In genomic region chr5:128551476-128551875, GRCh38 we compare ENCODE assay signal across 1 cellular context.
TF ChIP-seq lines count a peak whose summit lies in the region.

No MANE protein-coding gene starts in this region.

TF ChIP-seq in GM23338, 12 proteins besides CTCF, POLR2A, EP300 and RAD21 (continued from another document):
- TF ChIP-seq, protein P1, sequence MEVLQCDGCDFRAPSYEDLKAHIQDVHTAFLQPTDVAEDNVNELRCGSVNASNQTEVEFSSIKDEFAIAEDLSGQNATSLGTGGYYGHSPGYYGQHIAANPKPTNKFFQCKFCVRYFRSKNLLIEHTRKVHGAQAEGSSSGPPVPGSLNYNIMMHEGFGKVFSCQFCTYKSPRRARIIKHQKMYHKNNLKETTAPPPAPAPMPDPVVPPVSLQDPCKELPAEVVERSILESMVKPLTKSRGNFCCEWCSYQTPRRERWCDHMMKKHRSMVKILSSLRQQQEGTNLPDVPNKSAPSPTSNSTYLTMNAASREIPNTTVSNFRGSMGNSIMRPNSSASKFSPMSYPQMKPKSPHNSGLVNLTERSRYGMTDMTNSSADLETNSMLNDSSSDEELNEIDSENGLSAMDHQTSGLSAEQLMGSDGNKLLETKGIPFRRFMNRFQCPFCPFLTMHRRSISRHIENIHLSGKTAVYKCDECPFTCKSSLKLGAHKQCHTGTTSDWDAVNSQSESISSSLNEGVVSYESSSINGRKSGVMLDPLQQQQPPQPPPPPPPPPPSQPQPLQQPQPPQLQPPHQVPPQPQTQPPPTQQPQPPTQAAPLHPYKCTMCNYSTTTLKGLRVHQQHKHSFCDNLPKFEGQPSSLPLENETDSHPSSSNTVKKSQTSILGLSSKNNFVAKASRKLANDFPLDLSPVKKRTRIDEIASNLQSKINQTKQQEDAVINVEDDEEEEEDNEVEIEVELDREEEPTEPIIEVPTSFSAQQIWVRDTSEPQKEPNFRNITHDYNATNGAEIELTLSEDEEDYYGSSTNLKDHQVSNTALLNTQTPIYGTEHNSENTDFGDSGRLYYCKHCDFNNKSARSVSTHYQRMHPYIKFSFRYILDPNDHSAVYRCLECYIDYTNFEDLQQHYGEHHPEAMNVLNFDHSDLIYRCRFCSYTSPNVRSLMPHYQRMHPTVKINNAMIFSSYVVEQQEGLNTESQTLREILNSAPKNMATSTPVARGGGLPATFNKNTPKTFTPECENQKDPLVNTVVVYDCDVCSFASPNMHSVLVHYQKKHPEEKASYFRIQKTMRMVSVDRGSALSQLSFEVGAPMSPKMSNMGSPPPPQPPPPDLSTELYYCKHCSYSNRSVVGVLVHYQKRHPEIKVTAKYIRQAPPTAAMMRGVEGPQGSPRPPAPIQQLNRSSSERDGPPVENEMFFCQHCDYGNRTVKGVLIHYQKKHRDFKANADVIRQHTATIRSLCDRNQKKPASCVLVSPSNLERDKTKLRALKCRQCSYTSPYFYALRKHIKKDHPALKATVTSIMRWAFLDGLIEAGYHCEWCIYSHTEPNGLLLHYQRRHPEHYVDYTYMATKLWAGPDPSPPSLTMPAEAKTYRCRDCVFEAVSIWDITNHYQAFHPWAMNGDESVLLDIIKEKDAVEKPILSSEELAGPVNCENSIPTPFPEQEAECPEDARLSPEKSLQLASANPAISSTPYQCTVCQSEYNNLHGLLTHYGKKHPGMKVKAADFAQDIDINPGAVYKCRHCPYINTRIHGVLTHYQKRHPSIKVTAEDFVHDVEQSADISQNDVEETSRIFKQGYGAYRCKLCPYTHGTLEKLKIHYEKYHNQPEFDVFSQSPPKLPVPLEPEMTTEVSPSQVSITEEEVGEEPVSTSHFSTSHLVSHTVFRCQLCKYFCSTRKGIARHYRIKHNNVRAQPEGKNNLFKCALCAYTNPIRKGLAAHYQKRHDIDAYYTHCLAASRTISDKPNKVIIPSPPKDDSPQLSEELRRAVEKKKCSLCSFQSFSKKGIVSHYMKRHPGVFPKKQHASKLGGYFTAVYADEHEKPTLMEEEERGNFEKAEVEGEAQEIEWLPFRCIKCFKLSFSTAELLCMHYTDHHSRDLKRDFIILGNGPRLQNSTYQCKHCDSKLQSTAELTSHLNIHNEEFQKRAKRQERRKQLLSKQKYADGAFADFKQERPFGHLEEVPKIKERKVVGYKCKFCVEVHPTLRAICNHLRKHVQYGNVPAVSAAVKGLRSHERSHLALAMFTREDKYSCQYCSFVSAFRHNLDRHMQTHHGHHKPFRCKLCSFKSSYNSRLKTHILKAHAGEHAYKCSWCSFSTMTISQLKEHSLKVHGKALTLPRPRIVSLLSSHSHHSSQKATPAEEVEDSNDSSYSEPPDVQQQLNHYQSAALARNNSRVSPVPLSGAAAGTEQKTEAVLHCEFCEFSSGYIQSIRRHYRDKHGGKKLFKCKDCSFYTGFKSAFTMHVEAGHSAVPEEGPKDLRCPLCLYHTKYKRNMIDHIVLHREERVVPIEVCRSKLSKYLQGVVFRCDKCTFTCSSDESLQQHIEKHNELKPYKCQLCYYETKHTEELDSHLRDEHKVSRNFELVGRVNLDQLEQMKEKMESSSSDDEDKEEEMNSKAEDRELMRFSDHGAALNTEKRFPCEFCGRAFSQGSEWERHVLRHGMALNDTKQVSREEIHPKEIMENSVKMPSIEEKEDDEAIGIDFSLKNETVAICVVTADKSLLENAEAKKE (CRISPR knock-in tag; IDR thresholded peaks at IDR 0.05), result no peak
